Comparison of ENCODE assay signal across 8 cellular contexts in genomic region chr1:36420409-36420808, GRCh38. TPM values are rescaled to one million over a fixed set of nuclear protein-coding genes. Genes with fewer than 3 reads are reported as not detected.
DNase-seq lines count a peak whose midpoint lies in the region; ATAC-seq and TF ChIP-seq lines count a peak whose summit lies in the region.

No MANE protein-coding gene starts in this region.

- no peaks in the 10 kb centered on the region for H3K36me3 Mint-ChIP-seq in activated T-helper 2 cell treated with anti-CD3 and anti-CD28 coated beads, Interferon-gamma antibody, Interleukin-2, Interleukin-4, amounts not matched to agents 10 μg/mL and 5 μg/mL and 100 μg/mL, durations not matched to agents 14 hours and 24 hours and 36 hours (ENCODE audit: low read depth)

- peaks cover 8% of the 10 kb centered on the region for H3K4me1 Mint-ChIP-seq in activated T-helper 2 cell treated with anti-CD3 and anti-CD28 coated beads, Interferon-gamma antibody, Interleukin-2, Interleukin-4, amounts not matched to agents 10 μg/mL and 5 μg/mL and 100 μg/mL, durations not matched to agents 14 hours and 24 hours and 36 hours (ENCODE audit: low read depth)

- no peak overlapping the region for H3K4me3 Mint-ChIP-seq in activated T-helper 2 cell treated with anti-CD3 and anti-CD28 coated beads, Interferon-gamma antibody, Interleukin-2, Interleukin-4, amounts not matched to agents 10 μg/mL and 5 μg/mL and 100 μg/mL, durations not matched to agents 14 hours and 24 hours and 36 hours (ENCODE audit: low read depth)

- peak overlapping the region in 1 of 2 donors; percentile 57 for H3K27ac ChIP-seq in left lung

- peaks cover 0 to 7% of the 10 kb centered on the region in 2 donors for H3K36me3 ChIP-seq in left lung

- no peaks in the 10 kb centered on the region for H3K9me3 ChIP-seq in left lung

- H3K9me3 Mint-ChIP-seq in activated T-helper 2 cell treated with anti-CD3 and anti-CD28 coated beads, Interferon-gamma antibody, Interleukin-2, Interleukin-4, amounts not matched to agents 10 μg/mL and 5 μg/mL and 100 μg/mL, durations not matched to agents 14 hours and 24 hours and 36 hours = no peaks in the 10 kb centered on the region

- peak; percentile 30 for ATAC-seq in left lung
- no peak for ATAC-seq in GM18519 (IDR thresholded peaks at IDR 0.05; ENCODE audit: low FRiP score, unreplicated experiment)

- intact Hi-C loops in activated T-helper 2 cell treated with anti-CD3 and anti-CD28 coated beads, Interferon-gamma antibody, Interleukin-2, Interleukin-4, amounts not matched to agents 10 μg/mL and 5 μg/mL and 100 μg/mL, durations not matched to agents 14 hours and 24 hours and 36 hours (cut with micrococcal nuclease) = loop anchor here (1.0 to 10.0 kb wide), 6 partner anchors 22 to 320 kb away; partner anchors contain the start of genes MAP7D1 and STK40
- intact Hi-C loops in left lung (cut with DNase I) = no loop called here

- H3K4me1 ChIP-seq in left lung = peaks cover 0 to 21% of the 10 kb centered on the region in 2 donors

- TF ChIP-seq CTCF in AG10803 (conservative IDR thresholded peaks at IDR 0.05; ENCODE audit: low read length) = no peak
- TF ChIP-seq CTCF in left lung (IDR thresholded peaks at IDR 0.05) = no peak

- no peaks in the 10 kb centered on the region for H3K27me3 ChIP-seq in left lung

- DNase-seq in AG10803 (ENCODE audit: low read depth) (peak; percentile 68), GF-D8 (lab: John Stamatoyannopoulos, UW) (peak; percentile 64), left lung (no peak), NCI-H1105 (lab: John Stamatoyannopoulos, UW) (no peak), NCI-H2029 treated with DMSO at 0.1 percent for 48 hours (lab: John Stamatoyannopoulos, UW) (no peak)
- DNase-seq in activated T-helper 2 cell treated with anti-CD3 and anti-CD28 coated beads, Interferon-gamma antibody, Interleukin-2, Interleukin-4, amounts not matched to agents 10 μg/mL and 5 μg/mL and 100 μg/mL, durations not matched to agents 14 hours and 24 hours and 36 hours (ENCODE audit: low spot score) = no peak
- DNase-seq in stimulated activated naive CD4-positive, alpha-beta T cell treated with Interleukin-2 at 50 U/mL for 16 hours (lab: John Stamatoyannopoulos, UW) = no peak

- H3K27me3 Mint-ChIP-seq in activated T-helper 2 cell treated with anti-CD3 and anti-CD28 coated beads, Interferon-gamma antibody, Interleukin-2, Interleukin-4, amounts not matched to agents 10 μg/mL and 5 μg/mL and 100 μg/mL, durations not matched to agents 14 hours and 24 hours and 36 hours (ENCODE audit: low read depth) = no peaks in the 10 kb centered on the region

- H3K27ac Mint-ChIP-seq in activated T-helper 2 cell treated with anti-CD3 and anti-CD28 coated beads, Interferon-gamma antibody, Interleukin-2, Interleukin-4, amounts not matched to agents 10 μg/mL and 5 μg/mL and 100 μg/mL, durations not matched to agents 14 hours and 24 hours and 36 hours = peak overlapping the region; percentile 53

- H3K4me3 ChIP-seq in AG10803 (ENCODE audit: low read length) (no peak overlapping the region), left lung (no peak overlapping the region)

RNA-seq across cellular contexts. Expression of gene LSM10, which starts 22.7 kb away (rescaled TPM):
- total RNA-seq in activated T-helper 2 cell treated with anti-CD3 and anti-CD28 coated beads, Interferon-gamma antibody, Interleukin-2, Interleukin-4, amounts not matched to agents 10 μg/mL and 5 μg/mL and 100 μg/mL, durations not matched to agents 14 hours and 24 hours and 36 hours = 48.4 and 55.3 TPM in 2 replicates
- total RNA-seq in left lung = 10 to 100 TPM; 33.5 to 41.4 TPM

RNA-seq across cellular contexts. Expression of gene OSCP1, which starts 29.8 kb away (rescaled TPM):
- 0.59 and 1.2 TPM in 2 replicates for total RNA-seq in activated T-helper 2 cell treated with anti-CD3 and anti-CD28 coated beads, Interferon-gamma antibody, Interleukin-2, Interleukin-4, amounts not matched to agents 10 μg/mL and 5 μg/mL and 100 μg/mL, durations not matched to agents 14 hours and 24 hours and 36 hours
- total RNA-seq in left lung = 10 to 100 TPM in 1 of 2 donors, 1 to 10 TPM in 1; 9.3 to 10.4 TPM

RNA-seq across cellular contexts. Expression of gene STK40, which starts 34.7 kb away (rescaled TPM):
- total RNA-seq in activated T-helper 2 cell treated with anti-CD3 and anti-CD28 coated beads, Interferon-gamma antibody, Interleukin-2, Interleukin-4, amounts not matched to agents 10 μg/mL and 5 μg/mL and 100 μg/mL, durations not matched to agents 14 hours and 24 hours and 36 hours = 41.3 and 42.4 TPM in 2 replicates
- 10 to 100 TPM; 54.7 to 97.7 TPM for total RNA-seq in left lung

RNA-seq across cellular contexts. Expression of gene MRPS15, which starts 43.8 kb away (rescaled TPM):
- total RNA-seq in activated T-helper 2 cell treated with anti-CD3 and anti-CD28 coated beads, Interferon-gamma antibody, Interleukin-2, Interleukin-4, amounts not matched to agents 10 μg/mL and 5 μg/mL and 100 μg/mL, durations not matched to agents 14 hours and 24 hours and 36 hours = 117 and 123 TPM in 2 replicates
- 10 to 100 TPM; 62.7 to 84.2 TPM for total RNA-seq in left lung

Comparison
In these comparisons a context has a peak if more than half of its experiments do, and no peak if none do; other contexts are left out.
1. DNase-seq: peak in AG10803 (single experiment) and GF-D8 (single experiment); none in activated T-helper 2 cell treated with anti-CD3 and anti-CD28 coated beads, Interferon-gamma antibody, Interleukin-2, Interleukin-4, amounts not matched to agents 10 μg/mL and 5 μg/mL and 100 μg/mL, durations not matched to agents 14 hours and 24 hours and 36 hours (single experiment), left lung (0 of 2), NCI-H1105 (single experiment), NCI-H2029 treated with DMSO at 0.1 percent for 48 hours (single experiment) and stimulated activated naive CD4-positive, alpha-beta T cell treated with Interleukin-2 at 50 U/mL for 16 hours (single experiment).